ENCODE assay signal across 8 cellular contexts in the genomic region with DNA sequence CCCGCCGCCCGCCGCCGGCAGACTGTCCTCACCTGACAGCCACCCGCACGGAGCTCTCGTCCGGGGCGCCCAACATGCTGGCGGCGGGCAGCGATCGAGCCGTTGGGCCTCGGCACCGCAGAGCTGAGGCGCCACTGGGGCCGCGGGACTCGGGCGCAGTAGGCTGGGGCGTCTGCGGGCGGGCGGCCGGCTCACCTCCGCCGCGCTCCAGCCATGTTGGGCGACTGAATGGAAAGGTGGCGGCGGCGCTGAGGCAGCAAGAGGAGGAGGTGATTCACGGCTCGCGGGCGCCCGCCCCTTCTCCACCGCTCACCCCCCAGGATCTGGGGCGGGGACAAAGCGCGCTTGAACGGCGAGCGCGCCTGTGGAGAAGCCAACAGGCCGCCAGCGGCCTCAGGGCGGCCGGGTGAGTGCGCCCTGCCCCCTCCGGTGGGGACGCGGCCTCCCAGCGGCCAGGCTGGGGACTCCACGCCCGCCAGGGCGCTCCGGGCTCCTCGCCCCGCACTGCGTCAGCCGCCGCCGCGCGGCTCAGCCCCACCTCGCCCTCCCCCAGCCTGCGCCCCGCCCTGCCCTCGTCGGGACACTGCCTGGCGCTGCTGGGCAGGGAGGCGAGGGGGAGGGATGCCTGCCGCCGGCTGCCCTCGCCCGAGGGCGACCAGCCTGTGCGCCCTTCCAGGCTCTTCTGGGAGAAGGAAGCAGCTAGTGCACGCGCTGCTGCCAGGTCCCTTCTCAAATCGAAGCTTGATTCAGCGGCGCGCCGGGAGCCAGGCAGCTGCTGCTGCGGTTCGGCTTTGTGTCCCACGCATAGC.
A peak's percentile ranks its signal among the peaks of the same experiment; 100 is the strongest.
DNase-seq lines count a peak whose midpoint lies in the region; ATAC-seq lines count a peak whose summit lies in the region.

A gene with protein sequence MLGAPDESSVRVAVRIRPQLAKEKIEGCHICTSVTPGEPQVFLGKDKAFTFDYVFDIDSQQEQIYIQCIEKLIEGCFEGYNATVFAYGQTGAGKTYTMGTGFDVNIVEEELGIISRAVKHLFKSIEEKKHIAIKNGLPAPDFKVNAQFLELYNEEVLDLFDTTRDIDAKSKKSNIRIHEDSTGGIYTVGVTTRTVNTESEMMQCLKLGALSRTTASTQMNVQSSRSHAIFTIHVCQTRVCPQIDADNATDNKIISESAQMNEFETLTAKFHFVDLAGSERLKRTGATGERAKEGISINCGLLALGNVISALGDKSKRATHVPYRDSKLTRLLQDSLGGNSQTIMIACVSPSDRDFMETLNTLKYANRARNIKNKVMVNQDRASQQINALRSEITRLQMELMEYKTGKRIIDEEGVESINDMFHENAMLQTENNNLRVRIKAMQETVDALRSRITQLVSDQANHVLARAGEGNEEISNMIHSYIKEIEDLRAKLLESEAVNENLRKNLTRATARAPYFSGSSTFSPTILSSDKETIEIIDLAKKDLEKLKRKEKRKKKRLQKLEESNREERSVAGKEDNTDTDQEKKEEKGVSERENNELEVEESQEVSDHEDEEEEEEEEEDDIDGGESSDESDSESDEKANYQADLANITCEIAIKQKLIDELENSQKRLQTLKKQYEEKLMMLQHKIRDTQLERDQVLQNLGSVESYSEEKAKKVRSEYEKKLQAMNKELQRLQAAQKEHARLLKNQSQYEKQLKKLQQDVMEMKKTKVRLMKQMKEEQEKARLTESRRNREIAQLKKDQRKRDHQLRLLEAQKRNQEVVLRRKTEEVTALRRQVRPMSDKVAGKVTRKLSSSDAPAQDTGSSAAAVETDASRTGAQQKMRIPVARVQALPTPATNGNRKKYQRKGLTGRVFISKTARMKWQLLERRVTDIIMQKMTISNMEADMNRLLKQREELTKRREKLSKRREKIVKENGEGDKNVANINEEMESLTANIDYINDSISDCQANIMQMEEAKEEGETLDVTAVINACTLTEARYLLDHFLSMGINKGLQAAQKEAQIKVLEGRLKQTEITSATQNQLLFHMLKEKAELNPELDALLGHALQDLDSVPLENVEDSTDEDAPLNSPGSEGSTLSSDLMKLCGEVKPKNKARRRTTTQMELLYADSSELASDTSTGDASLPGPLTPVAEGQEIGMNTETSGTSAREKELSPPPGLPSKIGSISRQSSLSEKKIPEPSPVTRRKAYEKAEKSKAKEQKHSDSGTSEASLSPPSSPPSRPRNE (N-terminal part only) (minus strand): TSS at position 226 of the 809 bp plus-strand sequence. CDS start 150 bp downstream, at position 76.

- DNase-seq in COLO668 (lab: John Stamatoyannopoulos, UW; ENCODE audit: unreplicated experiment) (peak; percentile 90), HPDE6-E6E7 (ENCODE audit: extremely low spot score) (peak; percentile 80), NOMO-1 treated with DMSO at 0.1 percent for 48 hours (lab: John Stamatoyannopoulos, UW; ENCODE audit: unreplicated experiment) (peak; percentile 93), epidermal melanocyte (ENCODE audit: insufficient read length, low spot score) (peak; percentile 71), middle frontal gyrus (ENCODE audit: extremely low spot score, low spot score) (peak; percentile 83)
- DNase-seq in activated CD8-positive, alpha-beta memory T cell treated with anti-CD3 and anti-CD28 coated beads, Interleukin-2, amount 50 U/mL, for 48 hours, result peak; percentile 90
- peak; percentile 83 to 85 for DNase-seq in stimulated activated CD8-positive, alpha-beta memory T cell treated with anti-CD3 and anti-CD28 coated beads, Interleukin-2, amount 100 ng/mL, for 48 hours (ENCODE audit: low read depth in 2 of 2)

- ATAC-seq in GM19467 (IDR thresholded peaks at IDR 0.05; ENCODE audit: unreplicated experiment), result peak; percentile 97

Comparison
In these comparisons a context has a peak if more than half of its experiments do, and no peak if none do; other contexts are left out.
1. Peak in every context shown above with its lines: DNase-seq and ATAC-seq.